Comparison of ENCODE assay signal across 8 cellular contexts in genomic region chr18:46704189-46704588, GRCh38. TPM values are rescaled to one million over a fixed set of nuclear protein-coding genes. Genes with fewer than 3 reads are reported as not detected.
"Had no signal": no experiment of that assay in that cellular context is flagged by ENCODE, and none has a peak within 500 bp of the region (broad histone marks: within the 10 kb centered on the region; RNA-seq: fewer than 3 reads in every experiment).

No MANE protein-coding gene starts in this region.

- DNase-seq: H9, HCEC 1CT, IMR-90, KG1 had no signal

- ATAC-seq: K562 had no signal

- H3K4me2 ChIP-seq: GM23338 had no signal

- H3K27ac Mint-ChIP-seq: GM23338, H9 had no signal

- H3K4me3 Mint-ChIP-seq: GM23338, H9 had no signal

- H3K4me3 ChIP-seq: GM23338, K562 had no signal

- H3K9me3 Mint-ChIP-seq: GM23338, H9 had no signal

RNA-seq across cellular contexts. Expression of gene LOXHD1, which starts 47.2 kb away (rescaled TPM):
- total RNA-seq: H1, HT-29, IMR-90, K562 had no signal

RNA-seq across cellular contexts. Expression of gene ST8SIA5, which starts 52.7 kb away (rescaled TPM):
- total RNA-seq: HT-29, IMR-90 had no signal
